In genomic region chrX:12946838-12947544, GRCh38 we compare ENCODE assay signal across 8 cellular contexts. TPM values are rescaled to one million over a fixed set of nuclear protein-coding genes. Genes with fewer than 3 reads are reported as not detected.
DNase-seq lines count a peak whose midpoint lies in the region; ATAC-seq and TF ChIP-seq lines count a peak whose summit lies in the region.

No MANE protein-coding gene starts in this region.

- H3K9me3 ChIP-seq in gastrocnemius medialis, result no peaks in the 10 kb centered on the region

- H3K27me3 Mint-ChIP-seq in T-helper 1 cell treated with Interleukin-12 subunit alpha and Interleukin-12 subunit beta and Interleukin-4 antibody, amounts not matched to agents 30 μg/mL and 1 μg/mL, for 36 hours (ENCODE audit: low read depth), result no peaks in the 10 kb centered on the region

- no peaks in the 10 kb centered on the region for H3K36me3 ChIP-seq in gastrocnemius medialis

- TF ChIP-seq CTCF in AG09319 (IDR thresholded peaks at IDR 0.05; ENCODE audit: low read depth, low read length) (peak; percentile 94), astrocyte of the cerebellum (IDR thresholded peaks at IDR 0.05; ENCODE audit: low read depth, low read length, missing control alignments) (peak; percentile 92), gastrocnemius medialis (IDR thresholded peaks at IDR 0.05 in 4 of 5, conservative IDR thresholded peaks at IDR 0.05 in 1 of 5) (peak; percentile 64 to 78 (median 72))

- no peaks in the 10 kb centered on the region for H3K9me3 Mint-ChIP-seq in T-helper 1 cell treated with Interleukin-12 subunit alpha and Interleukin-12 subunit beta and Interleukin-4 antibody, amounts not matched to agents 30 μg/mL and 1 μg/mL, for 36 hours

- no peaks in the 10 kb centered on the region for H3K27me3 ChIP-seq in gastrocnemius medialis

- H3K4me3 ChIP-seq in astrocyte of the cerebellum (ENCODE audit: low read depth, low read length), result no peak overlapping the region
- no peak overlapping the region for H3K4me3 ChIP-seq in gastrocnemius medialis

- in situ Hi-C loops in astrocyte of the cerebellum (cut with HindIII; ENCODE audit: low sequenced_read_pairs), result no loop called here
- in situ Hi-C loops in gastrocnemius medialis (cut with MboI; ENCODE audit: low sequenced_read_pairs in 4 of 4), result no loop called here

- H3K27ac ChIP-seq in gastrocnemius medialis, result peak overlapping the region in 3 of 4 donors; percentile 19 to 50 (median 43)

- DNase-seq in AG09319 (ENCODE audit: extremely low read depth, low read depth) (peak; percentile 47), NCI-H1694 (lab: John Stamatoyannopoulos, UW) (peak; percentile 48), astrocyte of the cerebellum (ENCODE audit: low read depth) (peak; percentile 71), hippocampal formation (lab: John Stamatoyannopoulos, UW) (peak; percentile 7 to 12), gastrocnemius medialis (peak; percentile 16 to 23)

- peaks cover 0 to 3% of the 10 kb centered on the region in 2 donors for H3K4me1 ChIP-seq in gastrocnemius medialis

- H3K4me1 Mint-ChIP-seq in T-helper 1 cell treated with Interleukin-12 subunit alpha and Interleukin-12 subunit beta and Interleukin-4 antibody, amounts not matched to agents 30 μg/mL and 1 μg/mL, for 36 hours (ENCODE audit: low read depth), result peaks cover 55% of the 10 kb centered on the region

- no peaks in the 10 kb centered on the region for H3K36me3 Mint-ChIP-seq in T-helper 1 cell treated with Interleukin-12 subunit alpha and Interleukin-12 subunit beta and Interleukin-4 antibody, amounts not matched to agents 30 μg/mL and 1 μg/mL, for 36 hours (ENCODE audit: low read depth)

- no peak for TF ChIP-seq POLR2A in gastrocnemius medialis (IDR thresholded peaks at IDR 0.05)

- peak overlapping the region; percentile 92 for H3K27ac Mint-ChIP-seq in T-helper 1 cell treated with Interleukin-12 subunit alpha and Interleukin-12 subunit beta and Interleukin-4 antibody, amounts not matched to agents 30 μg/mL and 1 μg/mL, for 36 hours

- peak overlapping the region; percentile 61 for H3K4me3 Mint-ChIP-seq in T-helper 1 cell treated with Interleukin-12 subunit alpha and Interleukin-12 subunit beta and Interleukin-4 antibody, amounts not matched to agents 30 μg/mL and 1 μg/mL, for 36 hours

- ATAC-seq in GM19455 (IDR thresholded peaks at IDR 0.05; ENCODE audit: unreplicated experiment) (peak; percentile 38), gastrocnemius medialis (peak; percentile 36 to 39), HG02588 (IDR thresholded peaks at IDR 0.05; ENCODE audit: unreplicated experiment) (no peak)

- intact Hi-C loops in gastrocnemius medialis (cut with DNase I; ENCODE audit: low total_unique reads), result loop anchor here (1.0 to 5.0 kb wide), 2 partner anchors 525 to 541 kb away; no protein-coding TSS in a partner anchor

RNA-seq across cellular contexts. Expression of gene TMSB4X, which starts 27.9 kb away (rescaled TPM):
- 100 to 1,000 TPM; 492 to 653 (median 526) TPM for total RNA-seq in gastrocnemius medialis

RNA-seq across cellular contexts. Expression of gene TLR8, which starts 40.6 kb away (rescaled TPM):
- under 1 TPM; 0.42 to 0.97 (median 0.62) TPM for total RNA-seq in gastrocnemius medialis

Comparison
In these comparisons a context has a peak if more than half of its experiments do, and no peak if none do; other contexts are left out.
1. DNase-seq: peak in every context shown above with its lines; median percentile 71 in astrocyte of the cerebellum; 48 in NCI-H1694; 47 in AG09319; 20 in gastrocnemius medialis; 10 in hippocampal formation.